Comparison of ENCODE assay signal across 12 cellular contexts in the genomic region with DNA sequence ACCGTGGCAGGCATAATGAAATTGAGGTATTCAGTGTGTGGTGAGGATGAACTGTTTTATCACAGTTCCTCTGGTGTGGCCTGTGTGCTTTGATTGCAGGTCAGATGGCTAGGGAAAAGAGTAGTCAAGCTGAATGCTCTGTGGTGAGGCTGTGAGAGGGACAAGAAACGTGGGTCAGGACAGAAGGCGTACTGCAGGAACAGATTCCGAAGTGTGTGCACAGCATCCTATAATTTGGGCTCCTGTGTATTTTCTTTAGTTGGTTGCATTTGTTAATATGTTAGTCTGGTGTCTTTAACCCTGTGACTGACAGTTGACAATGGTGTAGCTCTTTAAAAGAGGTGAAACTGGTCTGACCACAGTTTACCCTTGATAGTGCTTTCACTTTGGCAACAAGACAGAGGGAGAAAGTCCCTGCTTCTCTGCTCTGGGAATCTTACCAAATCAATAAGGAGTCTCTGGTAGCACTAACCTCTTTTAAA.
A peak's percentile ranks its signal among the peaks of the same experiment; 100 is the strongest.
DNase-seq lines count a peak whose midpoint lies in the region; ATAC-seq, FAIRE-seq and TF ChIP-seq lines count a peak whose summit lies in the region.
"Had no signal": no experiment of that assay in that cellular context is flagged by ENCODE, and none has a peak within 500 bp of the region (broad histone marks: within the 10 kb centered on the region; RNA-seq: fewer than 3 reads in every experiment).

No MANE protein-coding gene starts in this region.

- H3K9me3 ChIP-seq in BLaER1 (no peaks in the 10 kb centered on the region), MM.1S (replicated peaks; ENCODE audit: insufficient read depth, low read length) (no peaks in the 10 kb centered on the region)
- H3K9me3 ChIP-seq: thyroid gland had no signal

- DNase-seq in GM19239 (ENCODE audit: insufficient read length, low spot score) (no peak), M059J (ENCODE audit: low read depth) (peak; percentile 6), MM.1S (no peak), DMS 273 treated with DMSO at 0.1 percent for 48 hours (lab: John Stamatoyannopoulos, UW) (no peak), AG08395 (ENCODE audit: low spot score) (no peak), NCI-H446 treated with DMSO at 0.1 percent for 48 hours (lab: John Stamatoyannopoulos, UW) (no peak)
- DNase-seq: activated CD4-positive, alpha-beta T cell treated with anti-CD3 and anti-CD28 coated beads for 36 hours; anterior cingulate cortex; thyroid gland had no signal

- H3K27me3 ChIP-seq in BLaER1 = no peaks in the 10 kb centered on the region
- H3K27me3 ChIP-seq in MM.1S (replicated peaks; ENCODE audit: insufficient read depth, low read length) = no peaks in the 10 kb centered on the region
- H3K27me3 ChIP-seq: thyroid gland had no signal

- H3K9ac ChIP-seq in BLaER1 = no peak overlapping the region
- no peak overlapping the region for H3K9ac ChIP-seq in MM.1S (ENCODE audit: low read length)

- peak; percentile 84 for ATAC-seq in HG02852 (IDR thresholded peaks at IDR 0.05; ENCODE audit: unreplicated experiment)
- ATAC-seq: activated CD4-positive, alpha-beta T cell treated with anti-CD3 and anti-CD28 coated beads for 36 hours; K562 had no signal

- FAIRE-seq in GM19239 (lab: Jason Lieb, UNC) = peak; percentile 90
- FAIRE-seq: K562 had no signal

- H3K4me2 ChIP-seq in BLaER1 (0 out of 2 replicates have a peak overlapping the region, but pooled peaks have one; percentile 3), MM.1S (ENCODE audit: low read depth, low read length) (no peak overlapping the region)

- H3K27ac ChIP-seq in BLaER1 (no peak overlapping the region), MM.1S (ENCODE audit: low read length) (no peak overlapping the region)

- peaks cover 67% of the 10 kb centered on the region for H3K4me1 ChIP-seq in BLaER1
- no peaks in the 10 kb centered on the region for H3K4me1 ChIP-seq in MM.1S (ENCODE audit: low read length)

- H3F3A ChIP-seq in MM.1S (ENCODE audit: insufficient read depth, low read length) = no peaks in the 10 kb centered on the region

- H2AFZ ChIP-seq in MM.1S (ENCODE audit: low read length) = no peak overlapping the region

- no peak for TF ChIP-seq CTCF in MM.1S (IDR thresholded peaks at IDR 0.05; ENCODE audit: low read length)

- no peaks in the 10 kb centered on the region for H3K79me2 ChIP-seq in MM.1S (ENCODE audit: low read length)

- H3K4me3 ChIP-seq in BLaER1 = no peak overlapping the region
- no peak overlapping the region for H3K4me3 ChIP-seq in MM.1S (ENCODE audit: low read length)
- H3K4me3 ChIP-seq: K562, thyroid gland had no signal

- H3K9me2 ChIP-seq in MM.1S (replicated peaks; ENCODE audit: insufficient read depth, low read length) = no peaks in the 10 kb centered on the region

- peaks cover 97% of the 10 kb centered on the region for H4K20me1 ChIP-seq in BLaER1
- H4K20me1 ChIP-seq in MM.1S (ENCODE audit: insufficient read depth, low read length) = no peaks in the 10 kb centered on the region

- H3K36me3 ChIP-seq in BLaER1 (no peaks in the 10 kb centered on the region), MM.1S (replicated peaks; ENCODE audit: insufficient read depth, low read length) (no peaks in the 10 kb centered on the region)
- H3K36me3 ChIP-seq: thyroid gland had no signal
